In the genomic region with DNA sequence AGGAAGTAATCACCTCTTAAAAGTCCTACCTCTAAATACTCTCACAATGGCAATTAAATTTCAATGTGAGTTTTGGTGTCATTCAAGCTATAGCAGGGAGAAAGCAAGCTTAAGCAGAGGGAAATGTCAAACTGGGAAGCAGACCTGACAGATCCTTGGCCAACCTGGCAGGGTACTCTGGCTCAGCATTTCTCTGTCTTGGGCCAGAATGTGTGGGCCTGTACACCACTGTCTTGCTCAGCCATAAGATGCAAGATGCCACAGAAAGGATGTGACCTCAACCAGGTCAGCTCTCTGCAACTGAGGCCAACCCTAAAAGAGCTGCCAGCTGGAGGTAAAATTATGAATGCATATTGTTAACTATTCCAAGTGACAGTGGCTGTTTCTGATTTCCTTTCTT, we compare ENCODE assay signal across 26 cellular contexts.
"Had no signal": no experiment of that assay in that cellular context is flagged by ENCODE, and none has a peak within 500 bp of the region (broad histone marks: within the 10 kb centered on the region; RNA-seq: fewer than 3 reads in every experiment).

No MANE protein-coding gene starts in this region.

- DNase-seq: colonic mucosa; cortex of kidney; effector CD8-positive, alpha-beta T cell; effector memory CD8-positive, alpha-beta T cell; endodermal cell; erythroblast; esophagus squamous epithelium; foreskin fibroblast; foreskin melanocyte; gastrocnemius medialis; glutamatergic neuron; head of caudate nucleus; heart right ventricle; hippocampal formation; left cardiac atrium; left lung; left ventricle myocardium superior; mammary epithelial cell; mucosa of descending colon; naive B cell had no signal

- FAIRE-seq: endometrium, islet of Langerhans, keratinocyte had no signal

- H3K27ac ChIP-seq: colonic mucosa, epithelial cell of prostate, esophagus squamous epithelium, gastrocnemius medialis, heart right ventricle, left lung had no signal

- ATAC-seq: effector memory CD8-positive, alpha-beta T cell; esophagus mucosa; gastrocnemius medialis; heart right ventricle; left cardiac atrium; left lung; left ventricle myocardium superior; mucosa of descending colon had no signal

- H3K36me3 ChIP-seq: colonic mucosa, esophagus squamous epithelium, gastrocnemius medialis, heart right ventricle, left lung had no signal

- H3K4me1 ChIP-seq: colonic mucosa, esophagus squamous epithelium, gastrocnemius medialis, heart right ventricle, left lung had no signal

- H3K9me3 ChIP-seq: colonic mucosa, esophagus squamous epithelium, gastrocnemius medialis, heart right ventricle, left lung, mucosa of descending colon had no signal

- H3K4me3 ChIP-seq: colonic mucosa, esophagus squamous epithelium, gastrocnemius medialis, heart right ventricle, left lung, lung, mucosa of descending colon had no signal

- H3K27me3 ChIP-seq: colonic mucosa, esophagus squamous epithelium, gastrocnemius medialis, heart right ventricle, left lung had no signal
